8 cellular contexts compared by ENCODE assay signal in genomic region chr14:31205681-31206535, GRCh38. TPM values are rescaled to one million over a fixed set of nuclear protein-coding genes. Genes with fewer than 3 reads are reported as not detected.
DNase-seq lines count a peak whose midpoint lies in the region; ATAC-seq and TF ChIP-seq lines count a peak whose summit lies in the region.

No MANE protein-coding gene starts in this region.

- no peaks in the 10 kb centered on the region for H3K27me3 ChIP-seq in stomach

- no peak for TF ChIP-seq EP300 in stomach (IDR thresholded peaks at IDR 0.05)

- TF ChIP-seq POLR2A in stomach (IDR thresholded peaks at IDR 0.05): no peak

- intact Hi-C loops in stomach (cut with DNase I; ENCODE audit: low total_unique reads): no loop called here

- peak overlapping the region; percentile 64 to 84 (median 72) for H3K4me3 ChIP-seq in stomach

- H3K27ac ChIP-seq in stomach: peak overlapping the region in 4 of 5 donors; percentile 97 to 100 (median 98)

- peaks cover 14 to 66% (median 44%) of the 10 kb centered on the region in 4 donors for H3K4me1 ChIP-seq in stomach

- H3K36me3 ChIP-seq in stomach: peaks cover 9 to 30% (median 30%) of the 10 kb centered on the region in 4 donors

- no peak for ATAC-seq in GM21737 (IDR thresholded peaks at IDR 0.05; ENCODE audit: unreplicated experiment)

- H3K9me3 ChIP-seq in stomach: no peaks in the 10 kb centered on the region

- DNase-seq in NCI-H2107 treated with DMSO at 0.1 percent for 48 hours (lab: John Stamatoyannopoulos, UW; ENCODE audit: unreplicated experiment) (peak; percentile 31), NCI-H2107 (lab: John Stamatoyannopoulos, UW) (no peak), NCI-H1694 (lab: John Stamatoyannopoulos, UW) (peak; percentile 21), amniotic epithelial cell (ENCODE audit: low read depth) (peak; percentile 73), islet precursor cell (peak; percentile 58), stomach (no peak), cortex of kidney (lab: John Stamatoyannopoulos, UW) (no peak)

- 2 to 6% (median 3%) methylated on average over 9 of the region's 9 CpGs for WGBS in stomach, 5 donors

- no peak for TF ChIP-seq CTCF in stomach (IDR thresholded peaks at IDR 0.05)

RNA-seq across cellular contexts. Expression of gene HECTD1, which starts 1.7 kb away (rescaled TPM):
- total RNA-seq in stomach: 100 to 1,000 TPM; 158 to 529 (median 237) TPM
- 10 to 100 TPM; 33.5 to 44.3 (median 35.6) TPM for polyA plus RNA-seq in stomach

Comparison
In these comparisons a context has a peak if more than half of its experiments do, and no peak if none do; other contexts are left out.
1. DNase-seq: peak in NCI-H2107 treated with DMSO at 0.1 percent for 48 hours (single experiment), NCI-H1694 (single experiment), amniotic epithelial cell (single experiment) and islet precursor cell (single experiment); none in NCI-H2107 (single experiment), stomach (single experiment) and cortex of kidney (single experiment).